7 cellular contexts compared by ENCODE assay signal in the genomic region with DNA sequence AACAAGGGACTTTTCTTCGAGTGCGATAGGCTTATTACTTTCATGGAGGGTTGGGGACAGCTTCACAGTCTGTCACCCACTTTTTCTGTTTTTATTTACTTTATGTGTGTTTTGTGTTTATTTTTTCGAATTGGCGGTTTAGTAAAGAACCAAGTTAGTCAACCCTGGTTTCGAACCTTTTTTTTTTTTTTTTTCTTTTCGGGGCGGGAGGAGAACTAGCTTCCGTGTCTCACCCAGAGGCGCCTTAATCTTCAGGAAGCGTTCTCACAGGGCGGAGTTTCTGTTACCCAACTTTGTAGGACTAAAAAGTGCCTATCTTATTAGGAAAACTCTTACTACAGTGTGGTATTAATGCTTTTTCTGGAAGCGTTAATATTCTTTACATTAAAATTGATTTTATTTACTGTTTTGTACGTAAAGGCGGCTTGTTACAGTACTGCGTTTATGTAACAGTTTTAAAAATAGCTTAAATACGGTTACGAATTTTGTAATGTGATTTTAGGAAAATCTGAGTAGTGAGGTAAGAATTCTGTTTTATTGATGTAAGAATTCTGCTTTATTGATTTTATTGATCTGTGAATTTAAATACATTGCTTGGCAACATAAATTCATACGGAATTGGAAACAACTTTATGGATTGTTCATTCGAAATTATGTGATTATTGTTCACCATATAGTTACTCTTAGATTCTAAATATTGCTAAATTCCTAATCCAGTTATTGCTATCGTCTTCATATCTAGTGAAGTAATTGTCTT. TPM values are rescaled to one million over a fixed set of nuclear protein-coding genes. Genes with fewer than 3 reads are reported as not detected.
DNase-seq lines count a peak whose midpoint lies in the region; ATAC-seq and TF ChIP-seq lines count a peak whose summit lies in the region.

No MANE protein-coding gene starts in this region.

- H3K4me2 ChIP-seq in GM23248 (ENCODE audit: unreplicated experiment) = peak overlapping the region; percentile 86

- H3K36me3 ChIP-seq in GM23248 (ENCODE audit: low read depth) (peaks cover 38% of the 10 kb centered on the region), muscle layer of duodenum (ENCODE audit: control insufficient read depth in 1 of 2, insufficient read depth in 2 of 2, low read length in 2 of 2) (peaks cover 15 to 27% of the 10 kb centered on the region in 2 donors)

- H3K9ac ChIP-seq in GM23248 = peak overlapping the region; percentile 99

- H3K9me3 ChIP-seq in GM23248 (ENCODE audit: low read depth) (no peaks in the 10 kb centered on the region), muscle layer of duodenum (ENCODE audit: control insufficient read depth in 1 of 2, low read length in 2 of 2) (no peaks in the 10 kb centered on the region)

- peaks cover 25% of the 10 kb centered on the region for H3F3A ChIP-seq in GM23248 (ENCODE audit: insufficient read depth)

- no peaks in the 10 kb centered on the region for H3K9me2 ChIP-seq in GM23248 (ENCODE audit: insufficient read depth)

- H3K4me1 ChIP-seq in GM23248 (ENCODE audit: insufficient read depth) (peaks cover 22% of the 10 kb centered on the region), muscle layer of duodenum (ENCODE audit: control insufficient read depth in 1 of 2, insufficient read depth in 2 of 2, low read length in 2 of 2) (peaks cover 0 to 49% of the 10 kb centered on the region in 2 donors)

- H3K9me3 Mint-ChIP-seq in WTC11 = no peaks in the 10 kb centered on the region
- no peaks in the 10 kb centered on the region for H3K9me3 Mint-ChIP-seq in type B pancreatic cell

- TF ChIP-seq CTCF in NB4 (IDR thresholded peaks at IDR 0.05; ENCODE audit: low read depth, low read length) (no peak), WTC11 (IDR thresholded peaks at IDR 0.05) (no peak), type B pancreatic cell (conservative IDR thresholded peaks at IDR 0.05) (peak; percentile 28)

- no peaks in the 10 kb centered on the region for H3K27me3 Mint-ChIP-seq in WTC11 (ENCODE audit: low read depth)
- no peaks in the 10 kb centered on the region for H3K27me3 Mint-ChIP-seq in type B pancreatic cell

- peak overlapping the region; percentile 99 for H3K4me3 Mint-ChIP-seq in WTC11
- H3K4me3 Mint-ChIP-seq in type B pancreatic cell = peak overlapping the region; percentile 99

- H3K27ac ChIP-seq in GM23248 (peak overlapping the region; percentile 99), muscle layer of duodenum (ENCODE audit: low read length) (peak overlapping the region; percentile 100)

- peaks cover 33% of the 10 kb centered on the region for H4K20me1 ChIP-seq in GM23248 (ENCODE audit: insufficient read depth)

- H3K4me3 ChIP-seq in GM23248 (peak overlapping the region; percentile 98), NB4 (ENCODE audit: low read depth, low read length) (peak overlapping the region; percentile 91), muscle layer of duodenum (ENCODE audit: low read depth in 1 of 2, low read length in 2 of 2) (peak overlapping the region; percentile 79 to 97)

- H3K27ac Mint-ChIP-seq in WTC11 (peak overlapping the region; percentile 100), type B pancreatic cell (peak overlapping the region; percentile 100)

- in situ Hi-C loops in GM23248 (cut with MboI) = no loop called here

- POLR2A ChIA-PET in WTC11 (lab: Charles Lee) = interaction anchor here (0.6 to 1.2 kb wide), 2 partner anchors 94 to 434 kb away, joined by 4 to 6 read pairs; a partner anchor contains a TSS

- H3K36me3 Mint-ChIP-seq in WTC11 (peaks cover 51% of the 10 kb centered on the region), type B pancreatic cell (peaks cover 36% of the 10 kb centered on the region)

- peaks cover 39% of the 10 kb centered on the region for H3K4me1 Mint-ChIP-seq in WTC11
- H3K4me1 Mint-ChIP-seq in type B pancreatic cell (ENCODE audit: unreplicated experiment) = peaks cover 26% of the 10 kb centered on the region

- CTCF ChIA-PET in WTC11 (lab: Charles Lee) = interaction anchor here (0.6 to 1.2 kb wide), 5 partner anchors 31 to 212 kb away, joined by 3 to 5 read pairs (median 5); a partner anchor contains a TSS

- H3K79me2 ChIP-seq in GM23248 (ENCODE audit: insufficient read depth) = peaks cover 73% of the 10 kb centered on the region

- H2AFZ ChIP-seq in GM23248 = peak overlapping the region; percentile 87

- no peak for ATAC-seq in WTC11

- DNase-seq in GM03348 (ENCODE audit: low spot score) (peak; percentile 66), GM23248 (peak; percentile 91), NB4 (ENCODE audit: low read depth) (peak; percentile 82), WTC11 (ENCODE audit: low spot score) (no peak), erythroblast (lab: John Stamatoyannopoulos, UW) (peak; percentile 85 to 86), type B pancreatic cell (ENCODE audit: extremely low spot score, unreplicated experiment) (no peak)

- TF ChIP-seq POLR2A in NB4 (IDR thresholded peaks at IDR 0.05; ENCODE audit: extremely low read depth, insufficient read length) (no peak), erythroblast (IDR thresholded peaks at IDR 0.05; ENCODE audit: low read length) (no peak)

- H3K27me3 ChIP-seq in GM23248 (replicated peaks; ENCODE audit: insufficient read depth) (no peaks in the 10 kb centered on the region), muscle layer of duodenum (ENCODE audit: low read depth, low read length) (no peaks in the 10 kb centered on the region)

- 1 to 2% methylated on average over 20 of the region's 20 CpGs for WGBS in GM23248 (ENCODE audit: low coverage in 1 of 2, low lambda C conversion rate in 2 of 2, missing lambda C conversion rate in 2 of 2), 2 experiments

TF ChIP-seq in WTC11, 78 proteins besides CTCF, POLR2A, EP300 and RAD21 (continues in another document):
- TF ChIP-seq NR3C1 (CRISPR knock-in tag; conservative IDR thresholded peaks at IDR 0.05; ENCODE audit: low read depth) (no peak), CREB1 (CRISPR knock-in tag; IDR thresholded peaks at IDR 0.05) (no peak), JUN (CRISPR knock-in tag; IDR thresholded peaks at IDR 0.05) (no peak), SOX15 (CRISPR knock-in tag; IDR thresholded peaks at IDR 0.05) (no peak), NFYB (CRISPR knock-in tag; conservative IDR thresholded peaks at IDR 0.05; ENCODE audit: low read depth) (no peak), ZNF232 (CRISPR knock-in tag; IDR thresholded peaks at IDR 0.05) (no peak)
- TF ChIP-seq, protein P1, sequence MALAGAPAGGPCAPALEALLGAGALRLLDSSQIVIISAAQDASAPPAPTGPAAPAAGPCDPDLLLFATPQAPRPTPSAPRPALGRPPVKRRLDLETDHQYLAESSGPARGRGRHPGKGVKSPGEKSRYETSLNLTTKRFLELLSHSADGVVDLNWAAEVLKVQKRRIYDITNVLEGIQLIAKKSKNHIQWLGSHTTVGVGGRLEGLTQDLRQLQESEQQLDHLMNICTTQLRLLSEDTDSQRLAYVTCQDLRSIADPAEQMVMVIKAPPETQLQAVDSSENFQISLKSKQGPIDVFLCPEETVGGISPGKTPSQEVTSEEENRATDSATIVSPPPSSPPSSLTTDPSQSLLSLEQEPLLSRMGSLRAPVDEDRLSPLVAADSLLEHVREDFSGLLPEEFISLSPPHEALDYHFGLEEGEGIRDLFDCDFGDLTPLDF (CRISPR knock-in tag; IDR thresholded peaks at IDR 0.05) = no peak
- TF ChIP-seq, protein P2, sequence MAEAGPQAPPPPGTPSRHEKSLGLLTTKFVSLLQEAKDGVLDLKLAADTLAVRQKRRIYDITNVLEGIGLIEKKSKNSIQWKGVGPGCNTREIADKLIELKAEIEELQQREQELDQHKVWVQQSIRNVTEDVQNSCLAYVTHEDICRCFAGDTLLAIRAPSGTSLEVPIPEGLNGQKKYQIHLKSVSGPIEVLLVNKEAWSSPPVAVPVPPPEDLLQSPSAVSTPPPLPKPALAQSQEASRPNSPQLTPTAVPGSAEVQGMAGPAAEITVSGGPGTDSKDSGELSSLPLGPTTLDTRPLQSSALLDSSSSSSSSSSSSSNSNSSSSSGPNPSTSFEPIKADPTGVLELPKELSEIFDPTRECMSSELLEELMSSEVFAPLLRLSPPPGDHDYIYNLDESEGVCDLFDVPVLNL (CRISPR knock-in tag; IDR thresholded peaks at IDR 0.05; ENCODE audit: borderline replicate concordance, low read depth) = no peak
- TF ChIP-seq, protein P3, sequence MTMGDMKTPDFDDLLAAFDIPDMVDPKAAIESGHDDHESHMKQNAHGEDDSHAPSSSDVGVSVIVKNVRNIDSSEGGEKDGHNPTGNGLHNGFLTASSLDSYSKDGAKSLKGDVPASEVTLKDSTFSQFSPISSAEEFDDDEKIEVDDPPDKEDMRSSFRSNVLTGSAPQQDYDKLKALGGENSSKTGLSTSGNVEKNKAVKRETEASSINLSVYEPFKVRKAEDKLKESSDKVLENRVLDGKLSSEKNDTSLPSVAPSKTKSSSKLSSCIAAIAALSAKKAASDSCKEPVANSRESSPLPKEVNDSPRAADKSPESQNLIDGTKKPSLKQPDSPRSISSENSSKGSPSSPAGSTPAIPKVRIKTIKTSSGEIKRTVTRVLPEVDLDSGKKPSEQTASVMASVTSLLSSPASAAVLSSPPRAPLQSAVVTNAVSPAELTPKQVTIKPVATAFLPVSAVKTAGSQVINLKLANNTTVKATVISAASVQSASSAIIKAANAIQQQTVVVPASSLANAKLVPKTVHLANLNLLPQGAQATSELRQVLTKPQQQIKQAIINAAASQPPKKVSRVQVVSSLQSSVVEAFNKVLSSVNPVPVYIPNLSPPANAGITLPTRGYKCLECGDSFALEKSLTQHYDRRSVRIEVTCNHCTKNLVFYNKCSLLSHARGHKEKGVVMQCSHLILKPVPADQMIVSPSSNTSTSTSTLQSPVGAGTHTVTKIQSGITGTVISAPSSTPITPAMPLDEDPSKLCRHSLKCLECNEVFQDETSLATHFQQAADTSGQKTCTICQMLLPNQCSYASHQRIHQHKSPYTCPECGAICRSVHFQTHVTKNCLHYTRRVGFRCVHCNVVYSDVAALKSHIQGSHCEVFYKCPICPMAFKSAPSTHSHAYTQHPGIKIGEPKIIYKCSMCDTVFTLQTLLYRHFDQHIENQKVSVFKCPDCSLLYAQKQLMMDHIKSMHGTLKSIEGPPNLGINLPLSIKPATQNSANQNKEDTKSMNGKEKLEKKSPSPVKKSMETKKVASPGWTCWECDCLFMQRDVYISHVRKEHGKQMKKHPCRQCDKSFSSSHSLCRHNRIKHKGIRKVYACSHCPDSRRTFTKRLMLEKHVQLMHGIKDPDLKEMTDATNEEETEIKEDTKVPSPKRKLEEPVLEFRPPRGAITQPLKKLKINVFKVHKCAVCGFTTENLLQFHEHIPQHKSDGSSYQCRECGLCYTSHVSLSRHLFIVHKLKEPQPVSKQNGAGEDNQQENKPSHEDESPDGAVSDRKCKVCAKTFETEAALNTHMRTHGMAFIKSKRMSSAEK (CRISPR knock-in tag; IDR thresholded peaks at IDR 0.05; ENCODE audit: borderline replicate concordance) = no peak

RNA-seq across cellular contexts. Expression of a gene that starts 0.9 kb away (rescaled TPM):
- total RNA-seq in GM23248 (2014; rRNA removed; shearing (Covaris generic)) = 93.1 and 113 TPM in 2 replicates
- 96.8 and 99.5 TPM in 2 replicates for polyA plus RNA-seq in GM23248 (2016; fragmentation: Nextera tagmentation; extraction: Ambion mirVana)
- total RNA-seq in WTC11 (2021) (188 to 223 TPM (median 201 TPM) in 3 replicates), type B pancreatic cell (ENCODE audit: low replicate concordance) (151 and 206 TPM in 2 replicates)

RNA-seq across cellular contexts. Expression of a gene that starts 8.9 kb away (rescaled TPM):
- 11.1 and 18.5 TPM in 2 replicates for total RNA-seq in GM23248 (2014; rRNA removed; shearing (Covaris generic))
- 14.7 and 17.0 TPM in 2 replicates for polyA plus RNA-seq in GM23248 (2016; fragmentation: Nextera tagmentation; extraction: Ambion mirVana)
- total RNA-seq in WTC11 (2021) = 35.5 to 49.4 TPM (median 35.5 TPM) in 3 replicates
- total RNA-seq in type B pancreatic cell (ENCODE audit: low replicate concordance) = 19.4 and 31.0 TPM in 2 replicates

Comparison
In these comparisons a context has a peak if more than half of its experiments do, and no peak if none do; other contexts are left out.
1. DNase-seq: peak in GM03348 (single experiment), GM23248 (single experiment), NB4 (single experiment) and erythroblast (2 of 2); none in WTC11 (single experiment) and type B pancreatic cell (single experiment).
2. Peak in every context shown above with its lines, with median percentiles within 50 percentile points of each other: H3K4me3 ChIP-seq.